ENCODE assay signal across 8 cellular contexts in the genomic region with DNA sequence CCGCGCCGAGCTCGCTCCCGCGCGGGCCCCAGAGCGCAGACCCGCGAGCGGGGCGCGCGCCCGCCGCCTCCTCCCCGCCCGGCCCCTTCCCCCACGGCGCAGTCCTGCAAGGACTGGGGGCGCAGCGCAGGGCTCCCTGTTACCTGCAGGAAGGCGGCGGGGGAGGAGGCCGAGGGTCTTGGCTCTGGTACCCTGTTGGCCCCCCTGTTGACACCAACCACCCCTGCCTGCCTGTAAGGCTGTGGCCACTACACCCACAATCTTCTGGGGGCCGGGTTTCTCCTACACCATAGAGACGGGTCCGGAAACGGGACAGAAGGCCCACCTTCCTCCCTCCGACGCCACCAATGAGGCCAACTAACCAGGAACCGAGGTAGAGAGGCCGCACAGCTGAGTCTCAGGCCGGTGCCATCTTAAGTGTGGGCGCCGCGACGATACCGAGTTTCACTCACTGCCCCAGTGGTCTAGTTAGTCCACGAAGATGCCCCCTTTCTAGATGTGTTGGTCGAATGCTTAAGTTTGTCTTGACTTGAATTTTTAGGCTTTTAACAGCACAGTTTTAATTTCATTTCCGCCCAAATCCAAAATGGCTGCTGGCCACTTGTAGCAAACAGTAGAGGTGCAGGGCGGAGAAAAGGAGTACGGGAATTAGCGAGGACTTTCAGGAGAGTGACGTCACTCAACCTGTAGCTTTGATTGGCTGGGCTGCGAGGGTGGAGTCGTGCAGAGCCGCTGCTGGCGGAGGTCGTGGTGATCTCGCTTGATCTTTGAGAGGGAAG. TPM values are rescaled to one million over a fixed set of nuclear protein-coding genes. Genes with fewer than 3 reads are reported as not detected.
DNase-seq lines count a peak whose midpoint lies in the region; TF ChIP-seq lines count a peak whose summit lies in the region.

A gene with protein sequence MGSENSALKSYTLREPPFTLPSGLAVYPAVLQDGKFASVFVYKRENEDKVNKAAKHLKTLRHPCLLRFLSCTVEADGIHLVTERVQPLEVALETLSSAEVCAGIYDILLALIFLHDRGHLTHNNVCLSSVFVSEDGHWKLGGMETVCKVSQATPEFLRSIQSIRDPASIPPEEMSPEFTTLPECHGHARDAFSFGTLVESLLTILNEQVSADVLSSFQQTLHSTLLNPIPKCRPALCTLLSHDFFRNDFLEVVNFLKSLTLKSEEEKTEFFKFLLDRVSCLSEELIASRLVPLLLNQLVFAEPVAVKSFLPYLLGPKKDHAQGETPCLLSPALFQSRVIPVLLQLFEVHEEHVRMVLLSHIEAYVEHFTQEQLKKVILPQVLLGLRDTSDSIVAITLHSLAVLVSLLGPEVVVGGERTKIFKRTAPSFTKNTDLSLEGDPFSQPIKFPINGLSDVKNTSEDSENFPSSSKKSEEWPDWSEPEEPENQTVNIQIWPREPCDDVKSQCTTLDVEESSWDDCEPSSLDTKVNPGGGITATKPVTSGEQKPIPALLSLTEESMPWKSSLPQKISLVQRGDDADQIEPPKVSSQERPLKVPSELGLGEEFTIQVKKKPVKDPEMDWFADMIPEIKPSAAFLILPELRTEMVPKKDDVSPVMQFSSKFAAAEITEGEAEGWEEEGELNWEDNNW (minus strand): TSS at position 252 of the 779 bp plus-strand sequence. CDS start 5,056 bp downstream, outside the sequence.

- H3K4me3 Mint-ChIP-seq in HFFc6: peak within 1 kb of the TSS; percentile 87

- no peaks in the 10 kb centered on the region for H3K9me3 ChIP-seq in SK-N-MC (ENCODE audit: low read depth, low read length)

- H3K27me3 Mint-ChIP-seq in HFFc6 (ENCODE audit: insufficient read depth): peaks cover 10% of the 10 kb centered on the region

- H3K9ac ChIP-seq in SK-N-MC (ENCODE audit: insufficient read length): peak within 1 kb of the TSS; percentile 92

- TF ChIP-seq CTCF in HFFc6 (IDR thresholded peaks at IDR 0.05) (no peak), NB4 (IDR thresholded peaks at IDR 0.05; ENCODE audit: low read depth, low read length) (no peak)

- H3K27ac ChIP-seq in SK-N-MC: peak within 1 kb of the TSS; percentile 96

- TF ChIP-seq POLR2A in NB4 (IDR thresholded peaks at IDR 0.05; ENCODE audit: extremely low read depth, insufficient read length): peak; percentile 70

- peak within 1 kb of the TSS; percentile 92 for H3K4me3 ChIP-seq in NB4 (ENCODE audit: low read depth, low read length)
- peak within 1 kb of the TSS; percentile 84 for H3K4me3 ChIP-seq in SK-N-MC

- peaks cover 33% of the 10 kb centered on the region for H3K4me1 Mint-ChIP-seq in HFFc6 (ENCODE audit: low read depth)

- DNase-seq in GM04503 (ENCODE audit: low read depth) (peak; percentile 93), HFFc6 (peak; percentile 96), NB4 (ENCODE audit: low read depth) (peak; percentile 97), SK-N-MC (ENCODE audit: low read depth, low spot score) (peak; percentile 97), germinal center (ENCODE audit: low spot score) (peak; percentile 95), non-pigmented ciliary epithelial cell (ENCODE audit: low read depth) (peak; percentile 93), superior temporal gyrus (ENCODE audit: extremely low spot score) (peak; percentile 99)
- DNase-seq in activated naive CD4-positive, alpha-beta T cell treated with anti-CD3 and anti-CD28 coated beads, Interleukin-2, amount 50 U/mL, for 16 hours: peak; percentile 87

- H3K36me3 Mint-ChIP-seq in HFFc6 (ENCODE audit: low read depth): no peaks in the 10 kb centered on the region

- H3K27ac Mint-ChIP-seq in HFFc6: peak within 1 kb of the TSS; percentile 99

- H3K9me3 Mint-ChIP-seq in HFFc6: no peaks in the 10 kb centered on the region

- no peaks in the 10 kb centered on the region for H3K36me3 ChIP-seq in SK-N-MC (ENCODE audit: insufficient read depth, low read length)

RNA-seq across cellular contexts. Expression of the gene that starts here (rescaled TPM):
- total RNA-seq in HFFc6 (2021; fragmentation: NEBNext Ultra II Directional; extraction: Animal tissue kit (Norgen Biotek cat#: 25700)): 1 to 10 TPM; 4.4 to 5.2 (median 4.7) TPM

Comparison
In these comparisons a context has a peak if more than half of its experiments do, and no peak if none do; other contexts are left out.
1. Peak in every context shown above with its lines: DNase-seq, H3K4me3 ChIP-seq and H3K27ac ChIP-seq.